In genomic region chr22:35761037-35761436, GRCh38 we compare ENCODE assay signal across 8 cellular contexts. TPM values are rescaled to one million over a fixed set of nuclear protein-coding genes. Genes with fewer than 3 reads are reported as not detected.
A peak's percentile ranks its signal among the peaks of the same experiment; 100 is the strongest.
DNase-seq lines count a peak whose midpoint lies in the region; ATAC-seq and TF ChIP-seq lines count a peak whose summit lies in the region.

No MANE protein-coding gene starts in this region.

- no peak overlapping the region for H3K4me2 ChIP-seq in SU-DHL-6 (ENCODE audit: low read depth, low read length, poor library complexity, severe bottlenecking)

- H3K36me3 ChIP-seq in breast epithelium (peaks cover 3% of the 10 kb centered on the region), SU-DHL-6 (ENCODE audit: low read length) (no peaks in the 10 kb centered on the region)

- DNase-seq in MCF 10A (ENCODE audit: unreplicated experiment) (peak; percentile 36), breast epithelium (ENCODE audit: low spot score in 2 of 2) (no peak), glomerular visceral epithelial cell (ENCODE audit: extremely low spot score) (peak; percentile 13), type B pancreatic cell (ENCODE audit: extremely low spot score, unreplicated experiment) (no peak), mesothelial cell of epicardium (ENCODE audit: low spot score in 2 of 2, unreplicated experiment in 2 of 2) (no peak), COR-L47 (lab: John Stamatoyannopoulos, UW) (no peak)

- H3K36me3 Mint-ChIP-seq in MCF 10A (ENCODE audit: insufficient read depth, unreplicated experiment) (peaks cover 79% of the 10 kb centered on the region), type B pancreatic cell (peaks cover 40% of the 10 kb centered on the region), mesothelial cell of epicardium (peaks cover 37% of the 10 kb centered on the region)

- H3K27me3 Mint-ChIP-seq in MCF 10A (ENCODE audit: insufficient read depth, unreplicated experiment): no peaks in the 10 kb centered on the region
- H3K27me3 Mint-ChIP-seq in type B pancreatic cell: no peaks in the 10 kb centered on the region
- no peaks in the 10 kb centered on the region for H3K27me3 Mint-ChIP-seq in mesothelial cell of epicardium (ENCODE audit: low read depth)

- H3K27me3 ChIP-seq in breast epithelium (no peaks in the 10 kb centered on the region), SU-DHL-6 (ENCODE audit: low read length) (no peaks in the 10 kb centered on the region)

- H3F3A ChIP-seq in SU-DHL-6 (ENCODE audit: insufficient read depth): 0 out of 2 replicates have a peak, but pooled peaks cover 4% of the 10 kb centered on the region

- H3K27ac ChIP-seq in breast epithelium: no peak overlapping the region
- no peak overlapping the region for H3K27ac ChIP-seq in SU-DHL-6 (ENCODE audit: low read depth, low read length)

- CTCF ChIA-PET in MCF 10A (lab: Yijun Ruan, JAX): interaction anchor here (0.5 to 0.9 kb wide), 4 partner anchors 25 to 436 kb away, joined by 3 to 5 read pairs (median 3); no protein-coding TSS in a partner anchor

- no peak overlapping the region for H2AFZ ChIP-seq in SU-DHL-6 (ENCODE audit: low read depth, low read length, severe bottlenecking)

- peak overlapping the region; percentile 23 for H3K27ac Mint-ChIP-seq in MCF 10A (ENCODE audit: low read depth, unreplicated experiment)
- no peak overlapping the region for H3K27ac Mint-ChIP-seq in type B pancreatic cell
- H3K27ac Mint-ChIP-seq in mesothelial cell of epicardium: no peak overlapping the region

- intact Hi-C loops in MCF 10A (cut with micrococcal nuclease): loop anchor here (1.0 to 5.0 kb wide), 3 partner anchors 76 to 161 kb away; no protein-coding TSS in a partner anchor
- intact Hi-C loops in breast epithelium (cut with DNase I; ENCODE audit: low total_unique reads): no loop called here

- ATAC-seq in GM21526 (IDR thresholded peaks at IDR 0.05; ENCODE audit: low FRiP score, unreplicated experiment): no peak

- no peak for TF ChIP-seq POLR2A in breast epithelium (IDR thresholded peaks at IDR 0.05)

- H3K4me3 ChIP-seq in breast epithelium (no peak overlapping the region), SU-DHL-6 (ENCODE audit: insufficient read depth, low read length, poor library complexity, severe bottlenecking) (no peak overlapping the region)

- TF ChIP-seq CTCF in MCF 10A (IDR thresholded peaks at IDR 0.05; ENCODE audit: unreplicated experiment) (peak; percentile 34), breast epithelium (IDR thresholded peaks at IDR 0.05) (no peak), SU-DHL-6 (IDR thresholded peaks at IDR 0.05; ENCODE audit: insufficient read depth, low read length, poor library complexity, severe bottlenecking) (peak; percentile 16), type B pancreatic cell (conservative IDR thresholded peaks at IDR 0.05) (peak; percentile 44), mesothelial cell of epicardium (IDR thresholded peaks at IDR 0.05; ENCODE audit: unreplicated experiment) (no peak)

- H3K9me2 ChIP-seq in SU-DHL-6 (replicated peaks; ENCODE audit: insufficient read depth, low read length): no peaks in the 10 kb centered on the region

- no TSS peak for BruUV-seq in MCF 10A (replicated peaks; lab: Mats Ljungman, UMichigan)

- H3K9me3 ChIP-seq in breast epithelium (no peaks in the 10 kb centered on the region), SU-DHL-6 (ENCODE audit: insufficient read depth, low read length) (no peaks in the 10 kb centered on the region)

- no peaks in the 10 kb centered on the region for H3K9me3 Mint-ChIP-seq in MCF 10A (ENCODE audit: unreplicated experiment)
- H3K9me3 Mint-ChIP-seq in type B pancreatic cell: no peaks in the 10 kb centered on the region
- no peaks in the 10 kb centered on the region for H3K9me3 Mint-ChIP-seq in mesothelial cell of epicardium

- no peak overlapping the region for H3K9ac ChIP-seq in SU-DHL-6 (ENCODE audit: low read length)

- H3K4me1 Mint-ChIP-seq in MCF 10A (ENCODE audit: insufficient read depth, unreplicated experiment) (no peaks in the 10 kb centered on the region), type B pancreatic cell (ENCODE audit: unreplicated experiment) (no peaks in the 10 kb centered on the region), mesothelial cell of epicardium (no peaks in the 10 kb centered on the region)

- no peaks in the 10 kb centered on the region for H4K20me1 ChIP-seq in SU-DHL-6 (ENCODE audit: low read depth, low read length)

- H3K4me1 ChIP-seq in breast epithelium: no peaks in the 10 kb centered on the region

- POLR2A ChIA-PET in MCF 10A (lab: Yijun Ruan, JAX): interaction anchor here (0.6 to 0.8 kb wide), 3 partner anchors 75 to 502 kb away, joined by 3 to 5 read pairs (median 3); no protein-coding TSS in a partner anchor

- no peaks in the 10 kb centered on the region for H3K79me2 ChIP-seq in SU-DHL-6 (ENCODE audit: insufficient read depth, low read length)

- H3K4me3 Mint-ChIP-seq in MCF 10A (ENCODE audit: unreplicated experiment) (no peak overlapping the region), type B pancreatic cell (no peak overlapping the region), mesothelial cell of epicardium (no peak overlapping the region)

RNA-seq across cellular contexts. Expression of gene APOL5, which starts 43.4 kb away (rescaled TPM):
- total RNA-seq in MCF 10A (2022) (not detected in 2 replicates), breast epithelium (not detected), type B pancreatic cell (ENCODE audit: low replicate concordance) (not detected in 2 replicates), mesothelial cell of epicardium (not detected in 3 replicates)

Comparison
In these comparisons a context has a peak if more than half of its experiments do, and no peak if none do; other contexts are left out.
1. DNase-seq: peak in MCF 10A (single experiment) and glomerular visceral epithelial cell (single experiment); none in breast epithelium (0 of 2), type B pancreatic cell (single experiment), mesothelial cell of epicardium (0 of 2) and COR-L47 (single experiment).
2. CTCF ChIP-seq: peak in MCF 10A (single experiment), SU-DHL-6 (single experiment) and type B pancreatic cell (single experiment); none in breast epithelium (0 of 3) and mesothelial cell of epicardium (single experiment).